In the genomic region with DNA sequence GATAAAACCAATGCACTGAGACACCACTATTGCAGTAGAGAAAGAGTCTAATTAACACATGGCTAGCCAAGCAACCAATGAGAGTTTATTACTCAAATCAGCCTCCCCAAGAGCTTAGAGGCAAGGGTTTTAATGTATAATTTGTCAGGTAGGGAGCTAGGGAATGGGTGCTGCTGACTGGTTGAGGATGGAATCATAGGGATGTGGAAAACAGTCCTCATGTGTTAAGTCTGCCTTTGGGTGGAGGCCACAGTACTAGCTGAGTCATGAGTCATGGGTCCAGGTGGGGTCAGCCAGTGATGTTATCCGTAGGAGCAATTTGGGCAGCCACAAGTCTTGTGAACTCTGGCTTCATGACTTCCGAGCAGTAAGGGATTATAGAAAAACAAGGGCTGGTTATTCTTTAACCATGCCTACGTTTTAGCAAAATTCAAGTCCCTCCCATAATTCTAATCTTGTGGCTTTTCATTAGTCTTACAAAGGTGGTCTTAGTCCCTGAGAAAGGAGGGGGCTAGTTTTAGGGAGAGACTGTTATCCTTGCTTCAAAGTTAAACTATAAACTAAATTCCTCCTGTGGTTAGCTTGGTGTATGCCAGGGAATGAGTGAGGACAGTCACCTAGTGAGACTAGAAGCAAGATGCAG, we compare ENCODE assay signal across 17 cellular contexts. TPM values are rescaled to one million over a fixed set of nuclear protein-coding genes. Genes with fewer than 3 reads are reported as not detected.
DNase-seq lines count a peak whose midpoint lies in the region; ATAC-seq and TF ChIP-seq lines count a peak whose summit lies in the region.
"Had no signal": no experiment of that assay in that cellular context is flagged by ENCODE, and none has a peak within 500 bp of the region (broad histone marks: within the 10 kb centered on the region; RNA-seq: fewer than 3 reads in every experiment).

No MANE protein-coding gene starts in this region.

- no peaks in the 10 kb centered on the region for H3K4me1 ChIP-seq in colonic mucosa
- H3K4me1 ChIP-seq: BE2C, parathyroid adenoma had no signal

- no peaks in the 10 kb centered on the region for H3K36me3 ChIP-seq in colonic mucosa
- H3K36me3 ChIP-seq: BE2C had no signal

- peaks cover 27 to 56% (median 33%) of the 10 kb centered on the region in 4 donors for H3K4me1 Mint-ChIP-seq in naive thymus-derived CD8-positive, alpha-beta T cell

- peak overlapping the region in 9 of 10 donors; percentile 2 to 72 (median 51) for H3K4me3 Mint-ChIP-seq in naive thymus-derived CD8-positive, alpha-beta T cell

- intact Hi-C loops in colonic mucosa (cut with DNase I): no loop called here

- peak overlapping the region; percentile 11 for H3K27ac ChIP-seq in colonic mucosa
- H3K27ac ChIP-seq: parathyroid adenoma had no signal

- H3K27me3 ChIP-seq in colonic mucosa: no peaks in the 10 kb centered on the region
- H3K27me3 ChIP-seq: BE2C had no signal

- no peaks in the 10 kb centered on the region for H3K9me3 ChIP-seq in colonic mucosa
- H3K9me3 ChIP-seq: BE2C had no signal

- in situ Hi-C loops in Caki2 (cut with HindIII; ENCODE audit: low pct_unique_long_range_greater_than_20kb, low sequenced_read_pairs): no loop called here

- POLR2A ChIA-PET in naive thymus-derived CD8-positive, alpha-beta T cell (lab: Charles Lee): interaction anchor here (2.3 kb wide), 1 partner anchor 30 kb away, joined by 11 read pairs; no protein-coding TSS in a partner anchor

- H3K36me3 Mint-ChIP-seq in naive thymus-derived CD8-positive, alpha-beta T cell: peaks cover 0 to 6% (median 0%) of the 10 kb centered on the region in 3 donors

- no peak overlapping the region for H3K9ac ChIP-seq in colonic mucosa (ENCODE audit: low read depth in 2 of 2, low read length in 2 of 2)
- H3K9ac ChIP-seq: parathyroid adenoma had no signal

- TF ChIP-seq CTCF in colonic mucosa (IDR thresholded peaks at IDR 0.05): no peak

- H3K4me3 ChIP-seq in colonic mucosa: no peak overlapping the region

- peaks cover 0 to 13% (median 5%) of the 10 kb centered on the region in 9 donors for H3K9me3 Mint-ChIP-seq in naive thymus-derived CD8-positive, alpha-beta T cell

- no peaks in the 10 kb centered on the region for H3K27me3 Mint-ChIP-seq in naive thymus-derived CD8-positive, alpha-beta T cell

- peak overlapping the region; percentile 82 to 94 (median 88) for H3K27ac Mint-ChIP-seq in naive thymus-derived CD8-positive, alpha-beta T cell

- no peak for ATAC-seq in naive thymus-derived CD8-positive, alpha-beta T cell
- ATAC-seq in HG02571 (IDR thresholded peaks at IDR 0.05; ENCODE audit: unreplicated experiment) (no peak), HG03521 (IDR thresholded peaks at IDR 0.05; ENCODE audit: unreplicated experiment) (no peak)
- ATAC-seq: left ventricle myocardium superior had no signal

- DNase-seq in Caki2 (ENCODE audit: low read depth) (peak; percentile 79), HT1080 (ENCODE audit: low read depth) (peak; percentile 4), colonic mucosa (no peak), DMS 273 treated with DMSO at 0.1 percent for 48 hours (lab: John Stamatoyannopoulos, UW) (no peak)
- no peak for DNase-seq in naive thymus-derived CD8-positive, alpha-beta T cell
- DNase-seq: activated CD4-positive, alpha-beta T cell treated with anti-CD3 and anti-CD28 coated beads for 4 hours; amygdala; BE2C; DMS53; IMR-90; left ventricle myocardium superior; NCI-H524 treated with DMSO at 0.1 percent for 48 hours; stimulated activated CD4-positive, alpha-beta T cell treated with anti-CD3 and anti-CD28 coated beads, Interleukin-2, amount 100 ng/mL, for 48 hours had no signal

RNA-seq across cellular contexts. Expression of a gene that starts 25.1 kb away (rescaled TPM):
- total RNA-seq in Caki2 (2014; rRNA removed; shearing (Covaris generic); ENCODE audit: low replicate concordance): not detected in 2 replicates
- not detected in 2 replicates for total RNA-seq in HT1080 (2014; rRNA removed; shearing (Covaris generic))
- 1.1 and 2.5 TPM in 2 replicates for polyA plus RNA-seq in HT1080 (2015; cell fraction: cytosol; rRNA removed)
- 1.0 and 1.8 TPM in 2 replicates for polyA plus RNA-seq in HT1080 (2015; cell fraction: nucleus; rRNA removed)
- 100 to 1,000 TPM; 246 to 715 TPM for total RNA-seq in colonic mucosa
- 100 to 1,000 TPM; 222 to 258 TPM for total RNA-seq in naive thymus-derived CD8-positive, alpha-beta T cell
- polyA plus RNA-seq in naive thymus-derived CD8-positive, alpha-beta T cell: 100 to 1,000 TPM; 470 to 615 (median 609) TPM
- total RNA-seq: IMR-90, SK-MEL-5 had no signal
- polyA plus RNA-seq: IMR-90 had no signal

Comparison
In these comparisons a context has a peak if more than half of its experiments do, and no peak if none do; other contexts are left out.
1. DNase-seq: peak in Caki2 (single experiment) and HT1080 (single experiment); none in colonic mucosa (single experiment), naive thymus-derived CD8-positive, alpha-beta T cell (0 of 10) and DMS 273 treated with DMSO at 0.1 percent for 48 hours (single experiment).
2. RNA of a gene that starts 25.1 kb away (total RNA-seq): 246 to 715 TPM in colonic mucosa and 222 to 258 TPM in naive thymus-derived CD8-positive, alpha-beta T cell; not detected in HT1080 and not detected in Caki2; every median in the first group is over 100 times any median in the second.